Comparison of ENCODE assay signal across 10 cellular contexts in the genomic region with DNA sequence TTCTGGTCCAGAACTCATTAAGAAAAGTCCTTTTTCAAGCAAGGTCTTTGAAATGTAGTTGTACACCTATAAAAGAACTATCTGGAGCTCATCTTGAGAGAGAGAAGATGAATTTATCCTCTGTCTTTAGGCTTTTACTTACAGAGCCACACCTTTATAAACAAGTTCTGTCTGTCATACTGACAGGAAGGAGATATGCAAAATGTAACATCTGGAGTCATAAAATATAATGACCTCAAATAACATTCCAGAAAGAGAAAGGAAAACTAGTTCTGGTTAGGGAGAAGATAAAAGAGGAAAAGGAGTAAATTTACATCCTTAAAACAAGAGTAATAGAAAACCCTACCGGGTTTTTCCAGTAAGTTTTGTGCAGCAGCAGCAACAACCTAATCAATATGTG. TPM values are rescaled to one million over a fixed set of nuclear protein-coding genes. Genes with fewer than 3 reads are reported as not detected.
DNase-seq lines count a peak whose midpoint lies in the region; ATAC-seq and TF ChIP-seq lines count a peak whose summit lies in the region.
"Had no signal": no experiment of that assay in that cellular context is flagged by ENCODE, and none has a peak within 500 bp of the region (broad histone marks: within the 10 kb centered on the region; RNA-seq: fewer than 3 reads in every experiment).

No MANE protein-coding gene starts in this region.

- peaks cover 56% of the 10 kb centered on the region for H3K79me2 ChIP-seq in GM23248 (ENCODE audit: insufficient read depth)
- H3K79me2 ChIP-seq in neural progenitor cell (ENCODE audit: low read depth), result no peaks in the 10 kb centered on the region

- no peaks in the 10 kb centered on the region for H3K9me2 ChIP-seq in GM23248 (ENCODE audit: insufficient read depth)

- H3K4me3 Mint-ChIP-seq in neural progenitor cell, result peak overlapping the region; percentile 91

- no peaks in the 10 kb centered on the region for H4K20me1 ChIP-seq in GM23248 (ENCODE audit: insufficient read depth)
- H4K20me1 ChIP-seq in neural progenitor cell (ENCODE audit: low read depth), result peaks cover 5% of the 10 kb centered on the region

- in situ Hi-C loops in GM23248 (cut with MboI), result loop anchor here (10.0 to 25.0 kb wide), 4 partner anchors 490 to 1682 kb away; no protein-coding TSS in a partner anchor

- intact Hi-C loops in colonic mucosa (cut with DNase I), result loop anchor here (5.0 to 10.0 kb wide), 3 partner anchors 492 to 980 kb away; no protein-coding TSS in a partner anchor

- H3K9ac ChIP-seq in GM23248, result peak overlapping the region; percentile 82
- H3K9ac ChIP-seq in colonic mucosa (ENCODE audit: low read depth in 2 of 2, low read length in 2 of 2), result no peak overlapping the region
- no peak overlapping the region for H3K9ac ChIP-seq in neural progenitor cell

- H2AFZ ChIP-seq in GM23248, result peak overlapping the region; percentile 97
- no peak overlapping the region for H2AFZ ChIP-seq in neural progenitor cell (replicated peaks)

- ATAC-seq in HG02970 (IDR thresholded peaks at IDR 0.05; ENCODE audit: low FRiP score, unreplicated experiment), result no peak
- no peak for ATAC-seq in GM18868 (IDR thresholded peaks at IDR 0.05; ENCODE audit: unreplicated experiment)
- ATAC-seq: stimulated activated naive CD8-positive, alpha-beta T cell treated with anti-CD3 and anti-CD28 coated beads, Interleukin-15, amount 100 ng/mL, for 72 hours had no signal

- peak overlapping the region; percentile 92 for H3K4me2 ChIP-seq in GM23248 (ENCODE audit: unreplicated experiment)
- no peak overlapping the region for H3K4me2 ChIP-seq in neural progenitor cell

- no peak overlapping the region for H3K27ac Mint-ChIP-seq in neural progenitor cell

- TF ChIP-seq CTCF in AG10803 (conservative IDR thresholded peaks at IDR 0.05; ENCODE audit: low read length) (no peak), colonic mucosa (IDR thresholded peaks at IDR 0.05) (no peak), neural progenitor cell (IDR thresholded peaks at IDR 0.05) (no peak)

- peaks cover 17% of the 10 kb centered on the region for H3K27me3 Mint-ChIP-seq in neural progenitor cell (ENCODE audit: insufficient read depth, low read depth)

- peak overlapping the region; percentile 78 for H3K4me3 ChIP-seq in AG10803 (ENCODE audit: low read length)
- peak overlapping the region; percentile 80 for H3K4me3 ChIP-seq in GM23248
- peak overlapping the region; percentile 60 for H3K4me3 ChIP-seq in colonic mucosa
- no peak overlapping the region for H3K4me3 ChIP-seq in neural progenitor cell

- H3K27me3 ChIP-seq in GM23248 (replicated peaks; ENCODE audit: insufficient read depth) (no peaks in the 10 kb centered on the region), colonic mucosa (no peaks in the 10 kb centered on the region), neural progenitor cell (peaks cover 80% of the 10 kb centered on the region)

- WGBS in GM23248 (ENCODE audit: low coverage in 1 of 2, low lambda C conversion rate in 2 of 2, missing lambda C conversion rate in 2 of 2), 2 experiments, result 94 to 100% methylated on average over 1 of the region's 1 CpG

- no peaks in the 10 kb centered on the region for H3K36me3 Mint-ChIP-seq in neural progenitor cell

- no peak for DNase-seq in AG10803 (ENCODE audit: low read depth)
- peak; percentile 4 for DNase-seq in GM23248
- no peak for DNase-seq in colonic mucosa
- DNase-seq in neural progenitor cell (ENCODE audit: low spot score), result no peak
- DNase-seq in ecto neural progenitor cell (ENCODE audit: low spot score), result no peak
- no peak for DNase-seq in NCI-H146 treated with DMSO at 0.1 percent for 48 hours (lab: John Stamatoyannopoulos, UW; ENCODE audit: unreplicated experiment)
- DNase-seq: NCI-H1092; stimulated activated naive CD8-positive, alpha-beta T cell treated with anti-CD3 and anti-CD28 coated beads, Interleukin-15, amount 100 ng/mL, for 72 hours had no signal

- H3K27ac ChIP-seq in GM23248 (no peak overlapping the region), colonic mucosa (no peak overlapping the region), neural progenitor cell (no peak overlapping the region)

- H3F3A ChIP-seq in GM23248 (ENCODE audit: insufficient read depth), result no peaks in the 10 kb centered on the region
- H3F3A ChIP-seq in neural progenitor cell (ENCODE audit: low read depth), result peaks cover 6% of the 10 kb centered on the region

- no peaks in the 10 kb centered on the region for H3K9me3 ChIP-seq in GM23248 (ENCODE audit: low read depth)
- no peaks in the 10 kb centered on the region for H3K9me3 ChIP-seq in colonic mucosa
- no peaks in the 10 kb centered on the region for H3K9me3 ChIP-seq in neural progenitor cell (ENCODE audit: low read depth)

- no peaks in the 10 kb centered on the region for H3K4me1 Mint-ChIP-seq in neural progenitor cell

- H3K36me3 ChIP-seq in GM23248 (ENCODE audit: low read depth) (no peaks in the 10 kb centered on the region), colonic mucosa (no peaks in the 10 kb centered on the region), neural progenitor cell (no peaks in the 10 kb centered on the region)

- no peaks in the 10 kb centered on the region for H3K9me3 Mint-ChIP-seq in neural progenitor cell
- H3K9me3 Mint-ChIP-seq: stimulated activated naive CD8-positive, alpha-beta T cell treated with anti-CD3 and anti-CD28 coated beads, Interleukin-15, amount 100 ng/mL, for 72 hours had no signal

- H3K4me1 ChIP-seq in GM23248 (ENCODE audit: insufficient read depth), result peaks cover 35% of the 10 kb centered on the region
- H3K4me1 ChIP-seq in colonic mucosa, result no peaks in the 10 kb centered on the region
- H3K4me1 ChIP-seq in neural progenitor cell, result no peaks in the 10 kb centered on the region

RNA-seq across cellular contexts. Expression of gene INPP4B, which starts 1.3 kb away (rescaled TPM):
- 27.5 and 39.2 TPM in 2 replicates for total RNA-seq in GM23248 (2014; rRNA removed; shearing (Covaris generic))
- polyA plus RNA-seq in GM23248 (2016; fragmentation: Nextera tagmentation; extraction: Ambion mirVana), result 20.3 TPM in 2 replicates
- total RNA-seq in colonic mucosa, result 10 to 100 TPM; 10.0 to 14.1 TPM
- 0.90 and 1.3 TPM in 2 replicates for total RNA-seq in neural progenitor cell (ENCODE audit: low replicate concordance)
